ENCODE assay signal across 2 cellular contexts in the genomic region with DNA sequence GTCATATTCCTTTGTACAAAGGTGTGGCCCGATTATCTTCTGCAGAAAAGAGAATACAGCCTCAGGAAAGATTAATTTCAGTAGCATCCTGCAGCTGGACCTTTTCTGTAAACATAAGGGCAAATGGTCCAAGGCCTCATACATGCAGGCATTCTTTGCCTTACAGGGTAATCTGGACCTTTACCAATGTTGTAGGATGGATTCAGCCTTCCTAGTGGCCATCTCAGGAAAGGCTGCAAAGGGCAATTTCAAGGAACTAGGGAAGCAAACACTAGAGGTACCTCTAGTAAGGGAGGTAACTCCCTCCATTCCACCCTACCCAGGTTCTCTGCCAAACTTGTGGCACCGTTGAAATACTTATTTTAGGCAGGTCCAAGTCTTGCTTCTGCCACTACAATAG.
TF ChIP-seq lines count a peak whose summit lies in the region.

No MANE protein-coding gene starts in this region.

TF ChIP-seq in GM23338, 12 proteins besides CTCF, POLR2A, EP300 and RAD21 (continued from another document):
- TF ChIP-seq ETS1 (IDR thresholded peaks at IDR 0.05) = no peak
- TF ChIP-seq, protein P1, sequence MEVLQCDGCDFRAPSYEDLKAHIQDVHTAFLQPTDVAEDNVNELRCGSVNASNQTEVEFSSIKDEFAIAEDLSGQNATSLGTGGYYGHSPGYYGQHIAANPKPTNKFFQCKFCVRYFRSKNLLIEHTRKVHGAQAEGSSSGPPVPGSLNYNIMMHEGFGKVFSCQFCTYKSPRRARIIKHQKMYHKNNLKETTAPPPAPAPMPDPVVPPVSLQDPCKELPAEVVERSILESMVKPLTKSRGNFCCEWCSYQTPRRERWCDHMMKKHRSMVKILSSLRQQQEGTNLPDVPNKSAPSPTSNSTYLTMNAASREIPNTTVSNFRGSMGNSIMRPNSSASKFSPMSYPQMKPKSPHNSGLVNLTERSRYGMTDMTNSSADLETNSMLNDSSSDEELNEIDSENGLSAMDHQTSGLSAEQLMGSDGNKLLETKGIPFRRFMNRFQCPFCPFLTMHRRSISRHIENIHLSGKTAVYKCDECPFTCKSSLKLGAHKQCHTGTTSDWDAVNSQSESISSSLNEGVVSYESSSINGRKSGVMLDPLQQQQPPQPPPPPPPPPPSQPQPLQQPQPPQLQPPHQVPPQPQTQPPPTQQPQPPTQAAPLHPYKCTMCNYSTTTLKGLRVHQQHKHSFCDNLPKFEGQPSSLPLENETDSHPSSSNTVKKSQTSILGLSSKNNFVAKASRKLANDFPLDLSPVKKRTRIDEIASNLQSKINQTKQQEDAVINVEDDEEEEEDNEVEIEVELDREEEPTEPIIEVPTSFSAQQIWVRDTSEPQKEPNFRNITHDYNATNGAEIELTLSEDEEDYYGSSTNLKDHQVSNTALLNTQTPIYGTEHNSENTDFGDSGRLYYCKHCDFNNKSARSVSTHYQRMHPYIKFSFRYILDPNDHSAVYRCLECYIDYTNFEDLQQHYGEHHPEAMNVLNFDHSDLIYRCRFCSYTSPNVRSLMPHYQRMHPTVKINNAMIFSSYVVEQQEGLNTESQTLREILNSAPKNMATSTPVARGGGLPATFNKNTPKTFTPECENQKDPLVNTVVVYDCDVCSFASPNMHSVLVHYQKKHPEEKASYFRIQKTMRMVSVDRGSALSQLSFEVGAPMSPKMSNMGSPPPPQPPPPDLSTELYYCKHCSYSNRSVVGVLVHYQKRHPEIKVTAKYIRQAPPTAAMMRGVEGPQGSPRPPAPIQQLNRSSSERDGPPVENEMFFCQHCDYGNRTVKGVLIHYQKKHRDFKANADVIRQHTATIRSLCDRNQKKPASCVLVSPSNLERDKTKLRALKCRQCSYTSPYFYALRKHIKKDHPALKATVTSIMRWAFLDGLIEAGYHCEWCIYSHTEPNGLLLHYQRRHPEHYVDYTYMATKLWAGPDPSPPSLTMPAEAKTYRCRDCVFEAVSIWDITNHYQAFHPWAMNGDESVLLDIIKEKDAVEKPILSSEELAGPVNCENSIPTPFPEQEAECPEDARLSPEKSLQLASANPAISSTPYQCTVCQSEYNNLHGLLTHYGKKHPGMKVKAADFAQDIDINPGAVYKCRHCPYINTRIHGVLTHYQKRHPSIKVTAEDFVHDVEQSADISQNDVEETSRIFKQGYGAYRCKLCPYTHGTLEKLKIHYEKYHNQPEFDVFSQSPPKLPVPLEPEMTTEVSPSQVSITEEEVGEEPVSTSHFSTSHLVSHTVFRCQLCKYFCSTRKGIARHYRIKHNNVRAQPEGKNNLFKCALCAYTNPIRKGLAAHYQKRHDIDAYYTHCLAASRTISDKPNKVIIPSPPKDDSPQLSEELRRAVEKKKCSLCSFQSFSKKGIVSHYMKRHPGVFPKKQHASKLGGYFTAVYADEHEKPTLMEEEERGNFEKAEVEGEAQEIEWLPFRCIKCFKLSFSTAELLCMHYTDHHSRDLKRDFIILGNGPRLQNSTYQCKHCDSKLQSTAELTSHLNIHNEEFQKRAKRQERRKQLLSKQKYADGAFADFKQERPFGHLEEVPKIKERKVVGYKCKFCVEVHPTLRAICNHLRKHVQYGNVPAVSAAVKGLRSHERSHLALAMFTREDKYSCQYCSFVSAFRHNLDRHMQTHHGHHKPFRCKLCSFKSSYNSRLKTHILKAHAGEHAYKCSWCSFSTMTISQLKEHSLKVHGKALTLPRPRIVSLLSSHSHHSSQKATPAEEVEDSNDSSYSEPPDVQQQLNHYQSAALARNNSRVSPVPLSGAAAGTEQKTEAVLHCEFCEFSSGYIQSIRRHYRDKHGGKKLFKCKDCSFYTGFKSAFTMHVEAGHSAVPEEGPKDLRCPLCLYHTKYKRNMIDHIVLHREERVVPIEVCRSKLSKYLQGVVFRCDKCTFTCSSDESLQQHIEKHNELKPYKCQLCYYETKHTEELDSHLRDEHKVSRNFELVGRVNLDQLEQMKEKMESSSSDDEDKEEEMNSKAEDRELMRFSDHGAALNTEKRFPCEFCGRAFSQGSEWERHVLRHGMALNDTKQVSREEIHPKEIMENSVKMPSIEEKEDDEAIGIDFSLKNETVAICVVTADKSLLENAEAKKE (CRISPR knock-in tag; IDR thresholded peaks at IDR 0.05) = no peak
- TF ChIP-seq JUNB (IDR thresholded peaks at IDR 0.05; ENCODE audit: unreplicated experiment) = no peak
- no peak for TF ChIP-seq ZNF114 (CRISPR knock-in tag; IDR thresholded peaks at IDR 0.05)
- TF ChIP-seq, protein P2, sequence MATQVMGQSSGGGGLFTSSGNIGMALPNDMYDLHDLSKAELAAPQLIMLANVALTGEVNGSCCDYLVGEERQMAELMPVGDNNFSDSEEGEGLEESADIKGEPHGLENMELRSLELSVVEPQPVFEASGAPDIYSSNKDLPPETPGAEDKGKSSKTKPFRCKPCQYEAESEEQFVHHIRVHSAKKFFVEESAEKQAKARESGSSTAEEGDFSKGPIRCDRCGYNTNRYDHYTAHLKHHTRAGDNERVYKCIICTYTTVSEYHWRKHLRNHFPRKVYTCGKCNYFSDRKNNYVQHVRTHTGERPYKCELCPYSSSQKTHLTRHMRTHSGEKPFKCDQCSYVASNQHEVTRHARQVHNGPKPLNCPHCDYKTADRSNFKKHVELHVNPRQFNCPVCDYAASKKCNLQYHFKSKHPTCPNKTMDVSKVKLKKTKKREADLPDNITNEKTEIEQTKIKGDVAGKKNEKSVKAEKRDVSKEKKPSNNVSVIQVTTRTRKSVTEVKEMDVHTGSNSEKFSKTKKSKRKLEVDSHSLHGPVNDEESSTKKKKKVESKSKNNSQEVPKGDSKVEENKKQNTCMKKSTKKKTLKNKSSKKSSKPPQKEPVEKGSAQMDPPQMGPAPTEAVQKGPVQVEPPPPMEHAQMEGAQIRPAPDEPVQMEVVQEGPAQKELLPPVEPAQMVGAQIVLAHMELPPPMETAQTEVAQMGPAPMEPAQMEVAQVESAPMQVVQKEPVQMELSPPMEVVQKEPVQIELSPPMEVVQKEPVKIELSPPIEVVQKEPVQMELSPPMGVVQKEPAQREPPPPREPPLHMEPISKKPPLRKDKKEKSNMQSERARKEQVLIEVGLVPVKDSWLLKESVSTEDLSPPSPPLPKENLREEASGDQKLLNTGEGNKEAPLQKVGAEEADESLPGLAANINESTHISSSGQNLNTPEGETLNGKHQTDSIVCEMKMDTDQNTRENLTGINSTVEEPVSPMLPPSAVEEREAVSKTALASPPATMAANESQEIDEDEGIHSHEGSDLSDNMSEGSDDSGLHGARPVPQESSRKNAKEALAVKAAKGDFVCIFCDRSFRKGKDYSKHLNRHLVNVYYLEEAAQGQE (IDR thresholded peaks at IDR 0.05; ENCODE audit: unreplicated experiment) = no peak

TF ChIP-seq in HepG2, 621 proteins besides CTCF, POLR2A, EP300 and RAD21 (continued from another document):
- TF ChIP-seq E2F2 (CRISPR knock-in tag; IDR thresholded peaks at IDR 0.05; ENCODE audit: borderline replicate concordance) (no peak), HES4 (CRISPR knock-in tag; IDR thresholded peaks at IDR 0.05; ENCODE audit: borderline replicate concordance) (no peak), THYN1 (CRISPR knock-in tag; IDR thresholded peaks at IDR 0.05; ENCODE audit: borderline replicate concordance, low read depth) (no peak), BRCA1 (CRISPR knock-in tag; IDR thresholded peaks at IDR 0.05) (no peak), CENPX (CRISPR knock-in tag; IDR thresholded peaks at IDR 0.05) (no peak), TCF7 (IDR thresholded peaks at IDR 0.05; ENCODE audit: low read depth) (no peak), DMTF1 (CRISPR knock-in tag; IDR thresholded peaks at IDR 0.05) (no peak), ATF4 (CRISPR knock-in tag; IDR thresholded peaks at IDR 0.05) (no peak)
- TF ChIP-seq, protein P3, sequence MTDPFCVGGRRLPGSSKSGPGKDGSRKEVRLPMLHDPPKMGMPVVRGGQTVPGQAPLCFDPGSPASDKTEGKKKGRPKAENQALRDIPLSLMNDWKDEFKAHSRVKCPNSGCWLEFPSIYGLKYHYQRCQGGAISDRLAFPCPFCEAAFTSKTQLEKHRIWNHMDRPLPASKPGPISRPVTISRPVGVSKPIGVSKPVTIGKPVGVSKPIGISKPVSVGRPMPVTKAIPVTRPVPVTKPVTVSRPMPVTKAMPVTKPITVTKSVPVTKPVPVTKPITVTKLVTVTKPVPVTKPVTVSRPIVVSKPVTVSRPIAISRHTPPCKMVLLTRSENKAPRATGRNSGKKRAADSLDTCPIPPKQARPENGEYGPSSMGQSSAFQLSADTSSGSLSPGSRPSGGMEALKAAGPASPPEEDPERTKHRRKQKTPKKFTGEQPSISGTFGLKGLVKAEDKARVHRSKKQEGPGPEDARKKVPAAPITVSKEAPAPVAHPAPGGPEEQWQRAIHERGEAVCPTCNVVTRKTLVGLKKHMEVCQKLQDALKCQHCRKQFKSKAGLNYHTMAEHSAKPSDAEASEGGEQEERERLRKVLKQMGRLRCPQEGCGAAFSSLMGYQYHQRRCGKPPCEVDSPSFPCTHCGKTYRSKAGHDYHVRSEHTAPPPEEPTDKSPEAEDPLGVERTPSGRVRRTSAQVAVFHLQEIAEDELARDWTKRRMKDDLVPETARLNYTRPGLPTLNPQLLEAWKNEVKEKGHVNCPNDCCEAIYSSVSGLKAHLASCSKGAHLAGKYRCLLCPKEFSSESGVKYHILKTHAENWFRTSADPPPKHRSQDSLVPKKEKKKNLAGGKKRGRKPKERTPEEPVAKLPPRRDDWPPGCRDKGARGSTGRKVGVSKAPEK (CRISPR knock-in tag; IDR thresholded peaks at IDR 0.05; ENCODE audit: borderline replicate concordance) = no peak
